In genomic region chr10:70874061-70874460, GRCh38 we compare ENCODE assay signal across 26 cellular contexts. TPM values are rescaled to one million over a fixed set of nuclear protein-coding genes. Genes with fewer than 3 reads are reported as not detected.
DNase-seq lines count a peak whose midpoint lies in the region; ATAC-seq and FAIRE-seq lines count a peak whose summit lies in the region.
"Had no signal": no experiment of that assay in that cellular context is flagged by ENCODE, and none has a peak within 500 bp of the region (broad histone marks: within the 10 kb centered on the region; RNA-seq: fewer than 3 reads in every experiment).

No MANE protein-coding gene starts in this region.

- H2AFZ ChIP-seq in trophoblast cell (ENCODE audit: insufficient read depth, low read length, poor library complexity) = no peak overlapping the region
- H2AFZ ChIP-seq: PC-9 had no signal

- no peaks in the 10 kb centered on the region for H3K79me2 ChIP-seq in trophoblast cell (ENCODE audit: control insufficient read depth, insufficient read depth, low read length, poor library complexity)

- H3K36me3 Mint-ChIP-seq in activated T-helper 17 cell treated with anti-CD3 and anti-CD28 coated beads, Interleukin-2, amount 50 U/mL, for 72 hours (ENCODE audit: low read depth) = peaks cover 95% of the 10 kb centered on the region
- H3K36me3 Mint-ChIP-seq in CD8-positive, alpha-beta memory T cell = peaks cover 0 to 82% (median 17%) of the 10 kb centered on the region in 3 donors

- H4K12ac ChIP-seq in trophoblast cell (ENCODE audit: low read depth, low read length) = no peak overlapping the region

- H3K18ac ChIP-seq in trophoblast cell (ENCODE audit: low read length) = no peak overlapping the region

- peaks cover 18 to 48% of the 10 kb centered on the region in 2 experiments for H3K36me3 ChIP-seq in trophoblast cell (ENCODE audit: control insufficient read depth in 1 of 2, insufficient read depth in 2 of 2, low read length in 2 of 2)
- peaks cover 14 to 15% of the 10 kb centered on the region in 2 donors for H3K36me3 ChIP-seq in small intestine (ENCODE audit: control insufficient read depth in 2 of 2, insufficient read depth in 2 of 2, low read length in 2 of 2)
- peaks cover 11% of the 10 kb centered on the region for H3K36me3 ChIP-seq in CD8-positive, alpha-beta memory T cell (ENCODE audit: insufficient read depth, low read length)

- no peaks in the 10 kb centered on the region for H3K9me3 Mint-ChIP-seq in activated T-helper 17 cell treated with anti-CD3 and anti-CD28 coated beads, Interleukin-2, amount 50 U/mL, for 72 hours
- no peaks in the 10 kb centered on the region for H3K9me3 Mint-ChIP-seq in CD8-positive, alpha-beta memory T cell
- H3K9me3 Mint-ChIP-seq: CD4-positive, alpha-beta memory T cell had no signal

- peak overlapping the region; percentile 60 for H3K27ac Mint-ChIP-seq in activated T-helper 17 cell treated with anti-CD3 and anti-CD28 coated beads, Interleukin-2, amount 50 U/mL, for 72 hours
- peak overlapping the region in 1 of 8 donors; percentile 41 for H3K27ac Mint-ChIP-seq in CD8-positive, alpha-beta memory T cell

- no peaks in the 10 kb centered on the region for H3K27me3 Mint-ChIP-seq in activated T-helper 17 cell treated with anti-CD3 and anti-CD28 coated beads, Interleukin-2, amount 50 U/mL, for 72 hours
- H3K27me3 Mint-ChIP-seq in CD8-positive, alpha-beta memory T cell = peaks cover 0 to 2% of the 10 kb centered on the region in 2 donors
- H3K27me3 Mint-ChIP-seq: CD4-positive, alpha-beta memory T cell had no signal

- CTCF ChIA-PET in CD8-positive, alpha-beta memory T cell (lab: Charles Lee) = no interaction called here

- POLR2A ChIA-PET in CD8-positive, alpha-beta memory T cell (lab: Charles Lee) = no interaction called here

- H4K8ac ChIP-seq in trophoblast cell (ENCODE audit: low read depth, low read length) = no peak overlapping the region

- H3K14ac ChIP-seq in trophoblast cell (ENCODE audit: low read length) = no peak overlapping the region

- no peak overlapping the region for H2AK5ac ChIP-seq in trophoblast cell (ENCODE audit: low read length)

- DNase-seq in EH (ENCODE audit: low read depth) (peak; percentile 64), ELF-1 (ENCODE audit: low read depth, low spot score) (peak; percentile 36), trophoblast cell (peak; percentile 89 to 96), occipital lobe (lab: John Stamatoyannopoulos, UW) (no peak), small intestine (no peak)
- DNase-seq in CD8-positive, alpha-beta memory T cell = no peak
- DNase-seq: C1 segment of cervical spinal cord; CD4-positive, alpha-beta memory T cell; DMS 273 treated with DMSO at 0.1 percent for 48 hours; DMS79; Karpas-422; NCI-H1092 treated with DMSO at 0.1 percent for 48 hours; NCI-H1436; NCI-H187; NCI-H2081 treated with DMSO at 0.1 percent for 48 hours; NCI-H2171; NCI-H226; NCI-H510A; RPMI8226; SHP77; SW 1271 had no signal

- H3K4me1 ChIP-seq in trophoblast cell (ENCODE audit: control insufficient read depth in 1 of 2, insufficient read depth in 2 of 2, low read length in 2 of 2) (no peaks in the 10 kb centered on the region), small intestine (ENCODE audit: control insufficient read depth in 2 of 2, insufficient read depth in 1 of 2, low read depth in 1 of 2, low read length in 1 of 2) (no peaks in the 10 kb centered on the region)
- no peaks in the 10 kb centered on the region for H3K4me1 ChIP-seq in CD8-positive, alpha-beta memory T cell (ENCODE audit: insufficient read depth, low read length)

- no peak overlapping the region for H2BK5ac ChIP-seq in trophoblast cell (ENCODE audit: low read depth, low read length, poor library complexity)

- no peak overlapping the region for H2BK12ac ChIP-seq in trophoblast cell (ENCODE audit: low read length)

- no peak overlapping the region for H3K4me2 ChIP-seq in trophoblast cell (ENCODE audit: low read length)
- H3K4me2 ChIP-seq: PC-9 had no signal

- no peak overlapping the region for H3K23ac ChIP-seq in trophoblast cell (ENCODE audit: low read length)

- H3K27ac ChIP-seq in trophoblast cell (ENCODE audit: low read depth, low read length) (no peak overlapping the region), small intestine (ENCODE audit: low read depth in 1 of 2, low read length in 1 of 2) (no peak overlapping the region)
- H3K27ac ChIP-seq in CD8-positive, alpha-beta memory T cell (ENCODE audit: low read depth, low read length) = no peak overlapping the region
- H3K27ac ChIP-seq: PC-9 had no signal

- no peak overlapping the region for H2BK120ac ChIP-seq in trophoblast cell (ENCODE audit: insufficient read depth, low read length, poor library complexity)

- no peaks in the 10 kb centered on the region for H3K79me1 ChIP-seq in trophoblast cell (ENCODE audit: low read length)

- H3K4me1 Mint-ChIP-seq in activated T-helper 17 cell treated with anti-CD3 and anti-CD28 coated beads, Interleukin-2, amount 50 U/mL, for 72 hours = peaks cover 1% of the 10 kb centered on the region
- no peaks in the 10 kb centered on the region for H3K4me1 Mint-ChIP-seq in CD8-positive, alpha-beta memory T cell
- H3K4me1 Mint-ChIP-seq: CD4-positive, alpha-beta memory T cell had no signal

- H3K4ac ChIP-seq in trophoblast cell (ENCODE audit: low read depth, low read length) = no peak overlapping the region

- H3K4me3 Mint-ChIP-seq in activated T-helper 17 cell treated with anti-CD3 and anti-CD28 coated beads, Interleukin-2, amount 50 U/mL, for 72 hours = no peak overlapping the region
- no peak overlapping the region for H3K4me3 Mint-ChIP-seq in CD8-positive, alpha-beta memory T cell
- H3K4me3 Mint-ChIP-seq: CD4-positive, alpha-beta memory T cell had no signal

- H3K4me3 ChIP-seq in trophoblast cell (ENCODE audit: low read depth, low read length) = no peak overlapping the region
- H3K4me3 ChIP-seq in small intestine (ENCODE audit: low read depth in 1 of 2, low read length in 2 of 2) = no peak overlapping the region
- H3K4me3 ChIP-seq in CD8-positive, alpha-beta memory T cell (ENCODE audit: low read length) = no peak overlapping the region
- H3K4me3 ChIP-seq: PC-9 had no signal

- no peak for FAIRE-seq in small intestine (lab: Jason Lieb, UNC)
- FAIRE-seq: GM12892, GM19239 had no signal

- no peaks in the 10 kb centered on the region for H3K9me3 ChIP-seq in trophoblast cell (ENCODE audit: insufficient read depth, low read depth, low read length)
- no peaks in the 10 kb centered on the region for H3K9me3 ChIP-seq in small intestine (ENCODE audit: control insufficient read depth, low read depth)
- no peaks in the 10 kb centered on the region for H3K9me3 ChIP-seq in CD8-positive, alpha-beta memory T cell (ENCODE audit: low read length)

- no peak for ATAC-seq in activated T-helper 17 cell treated with anti-CD3 and anti-CD28 coated beads, Interleukin-2, amount 50 U/mL, for 72 hours (replicated peaks)
- ATAC-seq: HCT116 had no signal

- H4K91ac ChIP-seq in trophoblast cell (ENCODE audit: low read depth, low read length) = no peak overlapping the region

- WGBS in trophoblast cell (ENCODE audit: extremely low coverage, insufficient coverage, insufficient read length) = no CpG with 5 or more reads among the region's 7 CpGs
- 83 to 87% (median 85%) methylated on average over 7 of the region's 7 CpGs for WGBS in small intestine, 3 donors

- H3K27me3 ChIP-seq in trophoblast cell (ENCODE audit: insufficient read depth, low read length) (no peaks in the 10 kb centered on the region), small intestine (ENCODE audit: control insufficient read depth in 2 of 2, insufficient read depth in 2 of 2, low read length in 2 of 2) (no peaks in the 10 kb centered on the region)
- H3K27me3 ChIP-seq in CD8-positive, alpha-beta memory T cell (ENCODE audit: insufficient read depth, low read length, poor library complexity, severe bottlenecking) = no peaks in the 10 kb centered on the region

- no peak overlapping the region for H3K9ac ChIP-seq in trophoblast cell (ENCODE audit: low read length)

RNA-seq across cellular contexts. Expression of gene PCBD1, which starts 14.3 kb away (rescaled TPM):
- total RNA-seq in activated T-helper 17 cell treated with anti-CD3 and anti-CD28 coated beads, Interleukin-2, amount 50 U/mL, for 72 hours = 10 to 100 TPM; 36.3 to 47.4 TPM
- 32.4 and 34.1 TPM in 2 replicates for polyA plus RNA-seq in trophoblast cell (2013)
- 6.2 TPM for total RNA-seq in occipital lobe
- 100 to 1,000 TPM in 1 of 3 donors, 10 to 100 TPM in 2; 67.3 to 147 (median 75.9) TPM for polyA plus RNA-seq in small intestine
- total RNA-seq in CD8-positive, alpha-beta memory T cell = 10 to 100 TPM; 53.9 to 55.3 TPM
- 29.1 TPM for polyA plus RNA-seq in CD8-positive, alpha-beta memory T cell

RNA-seq across cellular contexts. Expression of gene SGPL1, which starts 58.3 kb away (rescaled TPM):
- total RNA-seq in activated T-helper 17 cell treated with anti-CD3 and anti-CD28 coated beads, Interleukin-2, amount 50 U/mL, for 72 hours = 10 to 100 TPM; 23.9 to 30.8 TPM
- polyA plus RNA-seq in trophoblast cell (2013) = 28.1 and 29.4 TPM in 2 replicates
- 42.6 TPM for total RNA-seq in occipital lobe
- polyA plus RNA-seq in small intestine = 10 to 100 TPM in 2 of 3 donors, 1 to 10 TPM in 1; 10.0 to 18.4 (median 14.3) TPM
- total RNA-seq in CD8-positive, alpha-beta memory T cell = 10 to 100 TPM; 64.3 to 64.4 TPM
- 17.8 TPM for polyA plus RNA-seq in CD8-positive, alpha-beta memory T cell

Comparison
In these comparisons a context has a peak if more than half of its experiments do, and no peak if none do; other contexts are left out.
1. DNase-seq: peak in EH (single experiment), ELF-1 (single experiment) and trophoblast cell (2 of 2); none in occipital lobe (single experiment), small intestine (single experiment) and CD8-positive, alpha-beta memory T cell (0 of 5).